ENCODE assay signal across 1 cellular context in the genomic region with DNA sequence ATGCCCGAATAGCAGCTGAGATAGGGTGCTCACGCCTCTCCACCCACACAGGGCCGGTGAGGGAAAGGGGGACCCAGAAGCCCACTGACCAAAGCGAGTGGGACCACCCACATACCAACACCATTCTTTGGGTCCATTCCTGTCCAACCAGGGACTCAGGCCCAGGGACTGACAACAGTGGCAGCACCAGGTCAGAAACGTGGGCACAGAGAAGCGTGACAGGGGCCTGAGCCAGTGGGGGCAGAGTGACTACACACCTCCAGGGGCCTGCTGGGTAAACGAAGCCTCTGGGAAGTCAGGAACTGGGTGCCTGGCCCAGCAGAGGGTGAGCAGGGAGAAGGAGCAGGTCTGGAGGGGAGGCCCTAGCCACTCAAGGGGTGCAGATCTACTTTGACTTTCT.
TF ChIP-seq lines count a peak whose summit lies in the region.

No MANE protein-coding gene starts in this region.

TF ChIP-seq in WTC11, 78 proteins besides CTCF, POLR2A, EP300 and RAD21 (continued from another document):
- TF ChIP-seq, protein P1, sequence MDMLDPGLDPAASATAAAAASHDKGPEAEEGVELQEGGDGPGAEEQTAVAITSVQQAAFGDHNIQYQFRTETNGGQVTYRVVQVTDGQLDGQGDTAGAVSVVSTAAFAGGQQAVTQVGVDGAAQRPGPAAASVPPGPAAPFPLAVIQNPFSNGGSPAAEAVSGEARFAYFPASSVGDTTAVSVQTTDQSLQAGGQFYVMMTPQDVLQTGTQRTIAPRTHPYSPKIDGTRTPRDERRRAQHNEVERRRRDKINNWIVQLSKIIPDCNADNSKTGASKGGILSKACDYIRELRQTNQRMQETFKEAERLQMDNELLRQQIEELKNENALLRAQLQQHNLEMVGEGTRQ (CRISPR knock-in tag; IDR thresholded peaks at IDR 0.05), result no peak
